31 cellular contexts compared by ENCODE assay signal in genomic region chr16:281660-282249, GRCh38. TPM values are rescaled to one million over a fixed set of nuclear protein-coding genes. Genes with fewer than 3 reads are reported as not detected.
DNase-seq lines count a peak whose midpoint lies in the region; ATAC-seq and TF ChIP-seq lines count a peak whose summit lies in the region.
"Had no signal": no experiment of that assay in that cellular context is flagged by ENCODE, and none has a peak within 500 bp of the region (broad histone marks: within the 10 kb centered on the region; RNA-seq: fewer than 3 reads in every experiment).

No MANE protein-coding gene starts in this region.

- no peak overlapping the region for H2AFZ ChIP-seq in GM23338

- DNase-seq in BE2C: peak; percentile 13
- no peak for DNase-seq in GM23338 (ENCODE audit: low spot score)
- DNase-seq in dorsolateral prefrontal cortex: no peak
- no peak for DNase-seq in activated T-helper 2 cell treated with anti-CD3 and anti-CD28 coated beads, Interferon-gamma antibody, Interleukin-2, Interleukin-4, amounts not matched to agents 10 μg/mL and 5 μg/mL and 100 μg/mL, durations not matched to agents 14 hours and 24 hours and 36 hours (ENCODE audit: low spot score)
- no peak for DNase-seq in DMS153 treated with DMSO at 0.1 percent for 48 hours (lab: John Stamatoyannopoulos, UW; ENCODE audit: unreplicated experiment)
- DNase-seq in hypothalamus (lab: John Stamatoyannopoulos, UW): no peak
- DNase-seq: activated CD4-positive, alpha-beta T cell treated with anti-CD3 and anti-CD28 coated beads for 36 hours; activated CD8-positive, alpha-beta memory T cell treated with anti-CD3 and anti-CD28 coated beads, Interleukin-2, amount 50 U/mL, for 48 hours; activated CD8-positive, alpha-beta T cell treated with anti-CD3 and anti-CD28 coated beads for 36 hours; activated naive CD4-positive, alpha-beta T cell treated with anti-CD3 and anti-CD28 coated beads, Interleukin-2, amount 50 U/mL, for 16 hours; amygdala; CD8-positive, alpha-beta memory T cell; effector CD4-positive, alpha-beta T cell; hippocampal formation; natural killer cell; NCI-H1048; NCI-H1694; NCI-H446 treated with DMSO at 0.1 percent for 48 hours; NCI-H82; stimulated activated CD4-positive, alpha-beta T cell treated with anti-CD3 and anti-CD28 coated beads, Interleukin-15, amount 100 ng/mL, for 24 hours; stimulated activated CD4-positive, alpha-beta T cell treated with anti-CD3 and anti-CD28 coated beads, Interleukin-4, amount 100 ng/mL, for 4 hours; T-helper 9 cell; trophoblast cell had no signal

- no peaks in the 10 kb centered on the region for H3K9me3 Mint-ChIP-seq in GM23338
- H3K9me3 Mint-ChIP-seq in activated T-helper 2 cell treated with anti-CD3 and anti-CD28 coated beads, Interferon-gamma antibody, Interleukin-2, Interleukin-4, amounts not matched to agents 10 μg/mL and 5 μg/mL and 100 μg/mL, durations not matched to agents 14 hours and 24 hours and 36 hours: no peaks in the 10 kb centered on the region
- H3K9me3 Mint-ChIP-seq: activated CD8-positive, alpha-beta T cell treated with anti-CD3 and anti-CD28 coated beads for 36 hours; CD8-positive, alpha-beta memory T cell; natural killer cell had no signal

- H3K4me3 ChIP-seq in BE2C (ENCODE audit: low read depth, low read length): peak overlapping the region; percentile 53; the same call in 1 of the 2 replicates
- peak overlapping the region; percentile 69; the same call in 1 of the 2 replicates for H3K4me3 ChIP-seq in GM23338
- peak overlapping the region; percentile 34 to 76 (median 61) for H3K4me3 ChIP-seq in dorsolateral prefrontal cortex
- H3K4me3 ChIP-seq: SJSA1 had no signal

- H3K9me2 ChIP-seq in GM23338 (ENCODE audit: insufficient read depth): no peaks in the 10 kb centered on the region

- no peak overlapping the region for H3K4me3 Mint-ChIP-seq in GM23338
- H3K4me3 Mint-ChIP-seq in activated T-helper 2 cell treated with anti-CD3 and anti-CD28 coated beads, Interferon-gamma antibody, Interleukin-2, Interleukin-4, amounts not matched to agents 10 μg/mL and 5 μg/mL and 100 μg/mL, durations not matched to agents 14 hours and 24 hours and 36 hours (ENCODE audit: low read depth): no peak overlapping the region
- H3K4me3 Mint-ChIP-seq: activated CD4-positive, alpha-beta T cell treated with anti-CD3 and anti-CD28 coated beads for 36 hours; activated CD8-positive, alpha-beta T cell treated with anti-CD3 and anti-CD28 coated beads for 36 hours; natural killer cell had no signal

- H3K4me2 ChIP-seq in GM23338: no peak overlapping the region

- intact Hi-C loops in dorsolateral prefrontal cortex (cut with DNase I): loop anchor here in 1 of 2 donors (5.0 kb wide), 1 partner anchor 51 kb away; no protein-coding TSS in a partner anchor
- intact Hi-C loops in activated T-helper 2 cell treated with anti-CD3 and anti-CD28 coated beads, Interferon-gamma antibody, Interleukin-2, Interleukin-4, amounts not matched to agents 10 μg/mL and 5 μg/mL and 100 μg/mL, durations not matched to agents 14 hours and 24 hours and 36 hours (cut with micrococcal nuclease): no loop called here

- ATAC-seq in GM23338: no peak
- ATAC-seq: activated CD4-positive, alpha-beta T cell treated with anti-CD3 and anti-CD28 coated beads for 36 hours; activated CD8-positive, alpha-beta T cell treated with anti-CD3 and anti-CD28 coated beads for 36 hours; HCT116; natural killer cell had no signal

- H3K36me3 ChIP-seq in BE2C: peaks cover 12% of the 10 kb centered on the region
- H3K36me3 ChIP-seq in GM23338 (ENCODE audit: insufficient read depth): no peaks in the 10 kb centered on the region

- H3K4me1 Mint-ChIP-seq in GM23338: no peaks in the 10 kb centered on the region
- peaks cover 5% of the 10 kb centered on the region for H3K4me1 Mint-ChIP-seq in activated T-helper 2 cell treated with anti-CD3 and anti-CD28 coated beads, Interferon-gamma antibody, Interleukin-2, Interleukin-4, amounts not matched to agents 10 μg/mL and 5 μg/mL and 100 μg/mL, durations not matched to agents 14 hours and 24 hours and 36 hours (ENCODE audit: low read depth)

- peaks cover 4% of the 10 kb centered on the region; the same call in 1 of the 2 replicates for H3F3A ChIP-seq in GM23338 (replicated peaks; ENCODE audit: low read depth)

- H3K4me1 ChIP-seq in BE2C (no peaks in the 10 kb centered on the region), GM23338 (ENCODE audit: insufficient read depth) (no peaks in the 10 kb centered on the region)
- H3K4me1 ChIP-seq: SJSA1 had no signal

- peaks cover 24% of the 10 kb centered on the region for H3K27me3 Mint-ChIP-seq in GM23338 (ENCODE audit: insufficient read depth, low read depth, poor library complexity)
- peaks cover 24% of the 10 kb centered on the region for H3K27me3 Mint-ChIP-seq in activated T-helper 2 cell treated with anti-CD3 and anti-CD28 coated beads, Interferon-gamma antibody, Interleukin-2, Interleukin-4, amounts not matched to agents 10 μg/mL and 5 μg/mL and 100 μg/mL, durations not matched to agents 14 hours and 24 hours and 36 hours (ENCODE audit: low read depth)

- H4K20me1 ChIP-seq in GM23338 (replicated peaks; ENCODE audit: insufficient read depth): 0 out of 2 replicates have a peak, but pooled peaks cover 2% of the 10 kb centered on the region

- H3K9me3 ChIP-seq in BE2C: no peaks in the 10 kb centered on the region

- H3K36me3 Mint-ChIP-seq in GM23338 (ENCODE audit: low read depth): 0 out of 3 replicates have a peak, but pooled peaks cover 3% of the 10 kb centered on the region
- H3K36me3 Mint-ChIP-seq in activated T-helper 2 cell treated with anti-CD3 and anti-CD28 coated beads, Interferon-gamma antibody, Interleukin-2, Interleukin-4, amounts not matched to agents 10 μg/mL and 5 μg/mL and 100 μg/mL, durations not matched to agents 14 hours and 24 hours and 36 hours (ENCODE audit: low read depth): no peaks in the 10 kb centered on the region
- H3K36me3 Mint-ChIP-seq: natural killer cell had no signal

- no peak overlapping the region for H3K27ac Mint-ChIP-seq in GM23338
- no peak overlapping the region for H3K27ac Mint-ChIP-seq in activated T-helper 2 cell treated with anti-CD3 and anti-CD28 coated beads, Interferon-gamma antibody, Interleukin-2, Interleukin-4, amounts not matched to agents 10 μg/mL and 5 μg/mL and 100 μg/mL, durations not matched to agents 14 hours and 24 hours and 36 hours
- H3K27ac Mint-ChIP-seq: activated CD4-positive, alpha-beta T cell treated with anti-CD3 and anti-CD28 coated beads for 36 hours; activated CD8-positive, alpha-beta T cell treated with anti-CD3 and anti-CD28 coated beads for 36 hours; CD8-positive, alpha-beta memory T cell; natural killer cell had no signal

- H3K79me2 ChIP-seq in GM23338 (replicated peaks; ENCODE audit: insufficient read depth): no peaks in the 10 kb centered on the region

- no peak for TF ChIP-seq CTCF in BE2C (IDR thresholded peaks at IDR 0.05; ENCODE audit: low read depth, low read length)
- no peak for TF ChIP-seq CTCF in GM23338 (conservative IDR thresholded peaks at IDR 0.05; ENCODE audit: low read depth in 2 of 2)
- no peak for TF ChIP-seq CTCF in dorsolateral prefrontal cortex (IDR thresholded peaks at IDR 0.05 in 54 of 56, conservative IDR thresholded peaks at IDR 0.05 in 2 of 56; ENCODE audit: low read depth in 1 of 56, partially characterized antibody in 56 of 56)

- no peak overlapping the region for H3K27ac ChIP-seq in GM23338 (ENCODE audit: low read depth)
- peak overlapping the region in 37 of 59 donors; percentile 4 to 87 (median 68) for H3K27ac ChIP-seq in dorsolateral prefrontal cortex
- H3K27ac ChIP-seq: RWPE1, SJSA1 had no signal

- H3K27me3 ChIP-seq in BE2C (peaks cover 4% of the 10 kb centered on the region; the same call in 1 of the 2 replicates), GM23338 (ENCODE audit: insufficient read depth) (peaks cover 38% of the 10 kb centered on the region), dorsolateral prefrontal cortex (peaks cover 0 to 12% (median 0%) of the 10 kb centered on the region in 45 donors)

RNA-seq across cellular contexts. Expression of gene PDIA2, which starts 1.2 kb away (rescaled TPM):
- 30.9 TPM for polyA plus RNA-seq in BE2C (2012; ENCODE audit: insufficient read depth, insufficient read length, low read depth)
- 0.87 TPM in 1 of 2 replicates, not detected in the other for total RNA-seq in GM23338 (2014; rRNA removed; shearing (Covaris generic))
- polyA plus RNA-seq in GM23338 (2016; fragmentation: Nextera tagmentation; extraction: Ambion mirVana): 0.39 and 0.52 TPM in 2 replicates
- 100 to 1,000 TPM in 4 of 120 experiments, 10 to 100 TPM in 116; 26.8 to 130 (median 56.6) TPM for total RNA-seq in dorsolateral prefrontal cortex
- total RNA-seq in activated T-helper 2 cell treated with anti-CD3 and anti-CD28 coated beads, Interferon-gamma antibody, Interleukin-2, Interleukin-4, amounts not matched to agents 10 μg/mL and 5 μg/mL and 100 μg/mL, durations not matched to agents 14 hours and 24 hours and 36 hours: not detected in 2 replicates
- total RNA-seq: activated CD4-positive, alpha-beta T cell treated with anti-CD3 and anti-CD28 coated beads for 36 hours; activated CD8-positive, alpha-beta T cell treated with anti-CD3 and anti-CD28 coated beads for 36 hours; bronchial epithelial cell; CD8-positive, alpha-beta memory T cell; lung microvascular endothelial cell; mononuclear cell; natural killer cell; OCI-LY7; SJSA1 had no signal
- polyA plus RNA-seq: BJ; CD8-positive, alpha-beta memory T cell had no signal

RNA-seq across cellular contexts. Expression of gene ARHGDIG, which starts 1.4 kb away (rescaled TPM):
- polyA plus RNA-seq in BE2C (2012; ENCODE audit: insufficient read depth, insufficient read length, low read depth): 25.3 TPM
- total RNA-seq in GM23338 (2014; rRNA removed; shearing (Covaris generic)): 1.0 and 1.2 TPM in 2 replicates
- 0.24 and 0.78 TPM in 2 replicates for polyA plus RNA-seq in GM23338 (2016; fragmentation: Nextera tagmentation; extraction: Ambion mirVana)
- 100 to 1,000 TPM in 114 of 120 experiments, 10 to 100 TPM in 6; 59.2 to 224 (median 146) TPM for total RNA-seq in dorsolateral prefrontal cortex
- 0.82 TPM in 1 of 2 replicates, not detected in the other for total RNA-seq in activated T-helper 2 cell treated with anti-CD3 and anti-CD28 coated beads, Interferon-gamma antibody, Interleukin-2, Interleukin-4, amounts not matched to agents 10 μg/mL and 5 μg/mL and 100 μg/mL, durations not matched to agents 14 hours and 24 hours and 36 hours
- total RNA-seq: activated CD4-positive, alpha-beta T cell treated with anti-CD3 and anti-CD28 coated beads for 36 hours; activated CD8-positive, alpha-beta T cell treated with anti-CD3 and anti-CD28 coated beads for 36 hours; bronchial epithelial cell; CD8-positive, alpha-beta memory T cell; mononuclear cell; OCI-LY7; SJSA1 had no signal
- polyA plus RNA-seq: CD8-positive, alpha-beta memory T cell had no signal

RNA-seq across cellular contexts. Expression of gene RGS11, which starts 6.0 kb away (rescaled TPM):
- 29.9 TPM for polyA plus RNA-seq in BE2C (2012; ENCODE audit: insufficient read depth, insufficient read length, low read depth)
- total RNA-seq in GM23338 (2014; rRNA removed; shearing (Covaris generic)): 0.58 and 1.8 TPM in 2 replicates
- 0.38 and 0.74 TPM in 2 replicates for polyA plus RNA-seq in GM23338 (2016; fragmentation: Nextera tagmentation; extraction: Ambion mirVana)
- 100 to 1,000 TPM in 11 of 120 experiments, 10 to 100 TPM in 109; 36.1 to 127 (median 67.0) TPM for total RNA-seq in dorsolateral prefrontal cortex
- 0.30 and 0.46 TPM in 2 replicates for total RNA-seq in activated T-helper 2 cell treated with anti-CD3 and anti-CD28 coated beads, Interferon-gamma antibody, Interleukin-2, Interleukin-4, amounts not matched to agents 10 μg/mL and 5 μg/mL and 100 μg/mL, durations not matched to agents 14 hours and 24 hours and 36 hours
- total RNA-seq: activated CD8-positive, alpha-beta T cell treated with anti-CD3 and anti-CD28 coated beads for 36 hours; bronchial epithelial cell; mononuclear cell; OCI-LY7; SJSA1 had no signal
- polyA plus RNA-seq: CD8-positive, alpha-beta memory T cell had no signal

RNA-seq across cellular contexts. Expression of gene FAM234A, which starts 47.1 kb away (rescaled TPM):
- polyA plus RNA-seq in BE2C (2012; ENCODE audit: insufficient read depth, insufficient read length, low read depth): 92.3 TPM
- 57.2 and 128 TPM in 2 replicates for total RNA-seq in GM23338 (2014; rRNA removed; shearing (Covaris generic))
- polyA plus RNA-seq in GM23338 (2016; fragmentation: Nextera tagmentation; extraction: Ambion mirVana): 37.9 and 41.9 TPM in 2 replicates
- total RNA-seq in dorsolateral prefrontal cortex: 10 to 100 TPM; 26.6 to 97.4 (median 44.0) TPM
- 30.3 TPM in 2 replicates for total RNA-seq in activated T-helper 2 cell treated with anti-CD3 and anti-CD28 coated beads, Interferon-gamma antibody, Interleukin-2, Interleukin-4, amounts not matched to agents 10 μg/mL and 5 μg/mL and 100 μg/mL, durations not matched to agents 14 hours and 24 hours and 36 hours

RNA-seq across cellular contexts. Expression of gene LUC7L, which starts 52.5 kb away (rescaled TPM):
- 147 TPM for polyA plus RNA-seq in BE2C (2012; ENCODE audit: insufficient read depth, insufficient read length, low read depth)
- total RNA-seq in GM23338 (2014; rRNA removed; shearing (Covaris generic)): 114 and 115 TPM in 2 replicates
- 136 and 151 TPM in 2 replicates for polyA plus RNA-seq in GM23338 (2016; fragmentation: Nextera tagmentation; extraction: Ambion mirVana)
- total RNA-seq in dorsolateral prefrontal cortex: 100 to 1,000 TPM in 115 of 120 experiments, 10 to 100 TPM in 5; 88.8 to 191 (median 130) TPM
- 91.0 and 93.5 TPM in 2 replicates for total RNA-seq in activated T-helper 2 cell treated with anti-CD3 and anti-CD28 coated beads, Interferon-gamma antibody, Interleukin-2, Interleukin-4, amounts not matched to agents 10 μg/mL and 5 μg/mL and 100 μg/mL, durations not matched to agents 14 hours and 24 hours and 36 hours

Comparison
In these comparisons a context has a peak if more than half of its experiments do, and no peak if none do; other contexts are left out.
1. RNA of gene PDIA2, which starts 1.2 kb away (total RNA-seq): 26.8 to 130 TPM in dorsolateral prefrontal cortex; 0.87 TPM in GM23338 and not detected in activated T-helper 2 cell treated with anti-CD3 and anti-CD28 coated beads, Interferon-gamma antibody, Interleukin-2, Interleukin-4, amounts not matched to agents 10 μg/mL and 5 μg/mL and 100 μg/mL, durations not matched to agents 14 hours and 24 hours and 36 hours; every median in the first group is over 10 times any median in the second.
2. RNA of gene ARHGDIG, which starts 1.4 kb away (total RNA-seq): 59.2 to 224 TPM in dorsolateral prefrontal cortex; 1.0 to 1.2 TPM in GM23338 and 0.82 TPM in activated T-helper 2 cell treated with anti-CD3 and anti-CD28 coated beads, Interferon-gamma antibody, Interleukin-2, Interleukin-4, amounts not matched to agents 10 μg/mL and 5 μg/mL and 100 μg/mL, durations not matched to agents 14 hours and 24 hours and 36 hours; every median in the first group is over 10 times any median in the second.
3. RNA of gene RGS11, which starts 6.0 kb away (total RNA-seq): 36.1 to 127 TPM in dorsolateral prefrontal cortex; 0.58 to 1.8 TPM in GM23338 and 0.30 to 0.46 TPM in activated T-helper 2 cell treated with anti-CD3 and anti-CD28 coated beads, Interferon-gamma antibody, Interleukin-2, Interleukin-4, amounts not matched to agents 10 μg/mL and 5 μg/mL and 100 μg/mL, durations not matched to agents 14 hours and 24 hours and 36 hours; every median in the first group is over 10 times any median in the second.
4. Peak in every context shown above with its lines, with median percentiles within 50 percentile points of each other: H3K4me3 ChIP-seq.